In genomic region chr19:33476151-33476707, GRCh38 we compare ENCODE assay signal across 25 cellular contexts.
"Had no signal": no experiment of that assay in that cellular context is flagged by ENCODE, and none has a peak within 500 bp of the region (broad histone marks: within the 10 kb centered on the region; RNA-seq: fewer than 3 reads in every experiment).

No MANE protein-coding gene starts in this region.

- H3K27me3 Mint-ChIP-seq: activated CD4-positive, alpha-beta memory T cell treated with anti-CD3 and anti-CD28 coated beads for 36 hours; activated naive CD8-positive, alpha-beta T cell treated with anti-CD3 and anti-CD28 coated beads for 36 hours; naive B cell had no signal

- H3K9me3 ChIP-seq: body of pancreas, neutrophil, ovary, prostate gland, suprapubic skin, tibial artery had no signal

- ATAC-seq: activated CD4-positive, CD25-positive, alpha-beta regulatory T cell treated with anti-CD3 and anti-CD28 coated beads, Interleukin-2, amount 50 U/mL, for 24 hours; activated T-cell treated with anti-CD3 and anti-CD28 coated beads, Interleukin-2, amount 50 U/mL, for 72 hours; body of pancreas; esophagus mucosa; foreskin keratinocyte; heart left ventricle had no signal

- H3K4me1 Mint-ChIP-seq: activated naive CD8-positive, alpha-beta T cell treated with anti-CD3 and anti-CD28 coated beads for 36 hours had no signal

- H3K27ac Mint-ChIP-seq: activated CD4-positive, alpha-beta memory T cell treated with anti-CD3 and anti-CD28 coated beads for 36 hours; activated naive CD8-positive, alpha-beta T cell treated with anti-CD3 and anti-CD28 coated beads for 36 hours; activated T-cell treated with anti-CD3 and anti-CD28 coated beads, Interleukin-2, amount 50 U/mL, for 72 hours; naive B cell had no signal

- H3K4me3 Mint-ChIP-seq: activated CD4-positive, alpha-beta memory T cell treated with anti-CD3 and anti-CD28 coated beads for 36 hours; activated naive CD8-positive, alpha-beta T cell treated with anti-CD3 and anti-CD28 coated beads for 36 hours; activated T-cell treated with anti-CD3 and anti-CD28 coated beads, Interleukin-2, amount 50 U/mL, for 72 hours; naive B cell; nephron progenitor cell had no signal

- DNase-seq: activated CD4-positive, alpha-beta memory T cell treated with anti-CD3 and anti-CD28 coated beads for 36 hours; activated CD4-positive, alpha-beta T cell treated with anti-CD3 and anti-CD28 coated beads for 48 hours; activated naive CD4-positive, alpha-beta T cell; activated naive CD8-positive, alpha-beta T cell treated with anti-CD3 and anti-CD28 coated beads for 36 hours; activated T-cell treated with anti-CD3 and anti-CD28 coated beads for 4 hours; activated T-cell treated with anti-CD3 and anti-CD28 coated beads, Interleukin-2, amount 50 U/mL, for 72 hours; body of pancreas; cerebellar nuclear complex; cortex of kidney; foreskin keratinocyte; left ventricle myocardium inferior; naive B cell; nephron progenitor cell; retina; stimulated activated CD4-positive, alpha-beta T cell treated with anti-CD3 and anti-CD28 coated beads, Interleukin-15, amount 100 ng/mL, for 24 hours; stimulated activated naive CD4-positive, alpha-beta T cell; T-helper 9 cell had no signal
